In genomic region chr13:99265823-99266426, GRCh38 we compare ENCODE assay signal across 8 cellular contexts. TPM values are rescaled to one million over a fixed set of nuclear protein-coding genes. Genes with fewer than 3 reads are reported as not detected.
A peak's percentile ranks its signal among the peaks of the same experiment; 100 is the strongest.
DNase-seq lines count a peak whose midpoint lies in the region; ATAC-seq and TF ChIP-seq lines count a peak whose summit lies in the region.

No MANE protein-coding gene starts in this region.

- no peak overlapping the region for H3K4me3 Mint-ChIP-seq in WTC11

- no peaks in the 10 kb centered on the region for H3K36me3 Mint-ChIP-seq in WTC11

- peaks cover 12% of the 10 kb centered on the region for H3K4me1 Mint-ChIP-seq in WTC11

- TF ChIP-seq CTCF in AG10803 (conservative IDR thresholded peaks at IDR 0.05; ENCODE audit: low read length), result peak; percentile 78
- peak; percentile 60 for TF ChIP-seq CTCF in GM12865 (IDR thresholded peaks at IDR 0.05; ENCODE audit: insufficient read depth, low read depth, low read length, missing control alignments)
- peak; percentile 49; the same call in 1 of the 2 replicates for TF ChIP-seq CTCF in WTC11 (IDR thresholded peaks at IDR 0.05)
- TF ChIP-seq CTCF in gastrocnemius medialis (IDR thresholded peaks at IDR 0.05 in 4 of 5, conservative IDR thresholded peaks at IDR 0.05 in 1 of 5), result peak; percentile 44 to 70 (median 65)

- in situ Hi-C loops in gastrocnemius medialis (cut with MboI; ENCODE audit: low sequenced_read_pairs in 4 of 4), result loop anchor here in 3 of 4 donors (5.0 to 25.0 kb wide), 2 partner anchors 171 kb away; no protein-coding TSS in a partner anchor

- CTCF ChIA-PET in WTC11 (lab: Charles Lee), result interaction anchor here (0.6 to 4.8 kb wide), 39 partner anchors 9 to 438 kb away, joined by 3 to 74 read pairs (median 3); partner anchors contain the start of gene UBAC2

- no peak for TF ChIP-seq POLR2A in gastrocnemius medialis (IDR thresholded peaks at IDR 0.05)

- peak; percentile 47; the same call in 1 of the 2 replicates for ATAC-seq in WTC11
- ATAC-seq in gastrocnemius medialis, result peak; percentile 42 to 76
- ATAC-seq in GM21786 (IDR thresholded peaks at IDR 0.05; ENCODE audit: unreplicated experiment), result no peak

- H3K27me3 Mint-ChIP-seq in WTC11 (ENCODE audit: low read depth), result no peaks in the 10 kb centered on the region

- H3K4me3 ChIP-seq in AG10803 (ENCODE audit: low read length) (no peak overlapping the region), GM12865 (ENCODE audit: low read depth, low read length) (no peak overlapping the region), gastrocnemius medialis (no peak overlapping the region)

- H3K4me1 ChIP-seq in gastrocnemius medialis, result peaks cover 38 to 43% of the 10 kb centered on the region in 2 donors

- no peaks in the 10 kb centered on the region for H3K36me3 ChIP-seq in gastrocnemius medialis

- peak overlapping the region in 2 of 4 donors; percentile 57 to 62 for H3K27ac ChIP-seq in gastrocnemius medialis

- no peaks in the 10 kb centered on the region for H3K9me3 Mint-ChIP-seq in WTC11

- no peaks in the 10 kb centered on the region for H3K27me3 ChIP-seq in gastrocnemius medialis

- POLR2A ChIA-PET in WTC11 (lab: Charles Lee), result no interaction called here

- no peaks in the 10 kb centered on the region for H3K9me3 ChIP-seq in gastrocnemius medialis

- DNase-seq in AG10803 (ENCODE audit: low read depth) (peak; percentile 60), GM12865 (ENCODE audit: low read depth) (peak; percentile 72), NCI-H1092 treated with DMSO at 0.1 percent for 48 hours (lab: John Stamatoyannopoulos, UW) (peak; percentile 72), WTC11 (ENCODE audit: low spot score) (no peak), germinal center (ENCODE audit: low spot score) (peak; percentile 33), gastrocnemius medialis (no peak), NCI-H524 treated with DMSO at 0.1 percent for 48 hours (lab: John Stamatoyannopoulos, UW) (no peak)

- intact Hi-C loops in gastrocnemius medialis (cut with DNase I; ENCODE audit: low total_unique reads), result loop anchor here (1.0 to 5.0 kb wide), 3 partner anchors 49 to 90 kb away; partner anchors contain the start of gene UBAC2

- H3K27ac Mint-ChIP-seq in WTC11, result no peak overlapping the region

TF ChIP-seq in WTC11, 78 proteins besides CTCF, POLR2A, EP300 and RAD21:
- TF ChIP-seq HMGA2 (CRISPR knock-in tag; IDR thresholded peaks at IDR 0.05) (peak; percentile 89), SMAD4 (CRISPR knock-in tag; IDR thresholded peaks at IDR 0.05) (no peak)

RNA-seq across cellular contexts. Expression of gene GPR18, which starts 7.7 kb away (rescaled TPM):
- total RNA-seq in WTC11 (2021) (0.09 TPM in 1 of 3 replicates, not detected in the others), gastrocnemius medialis (not detected)

RNA-seq across cellular contexts. Expression of gene GPR183, which starts 41.3 kb away (rescaled TPM):
- total RNA-seq in WTC11 (2021) (0.13 to 0.14 TPM in 2 of 3 replicates, not detected in the other), gastrocnemius medialis (1 to 10 TPM in 3 of 4 donors, under 1 TPM in 1; 0.49 to 3.4 (median 2.5) TPM)

Comparison
In these comparisons a context has a peak if more than half of its experiments do, and no peak if none do; other contexts are left out.
1. DNase-seq: peak in AG10803 (single experiment), GM12865 (single experiment), NCI-H1092 treated with DMSO at 0.1 percent for 48 hours (single experiment) and germinal center (single experiment); none in WTC11 (single experiment), gastrocnemius medialis (0 of 2) and NCI-H524 treated with DMSO at 0.1 percent for 48 hours (single experiment).
2. Peak in every context shown above with its lines, with median percentiles within 50 percentile points of each other: CTCF ChIP-seq.